In genomic region chr3:7669641-7670040, GRCh38 we compare ENCODE assay signal across 12 cellular contexts.
"Had no signal": no experiment of that assay in that cellular context is flagged by ENCODE, and none has a peak within 500 bp of the region (broad histone marks: within the 10 kb centered on the region; RNA-seq: fewer than 3 reads in every experiment).

No MANE protein-coding gene starts in this region.

- ATAC-seq: activated naive CD8-positive, alpha-beta T cell treated with anti-CD3 and anti-CD28 coated beads, Interleukin-2, amount 50 U/mL, for 24 hours; activated T-cell treated with anti-CD3 and anti-CD28 coated beads, Interleukin-2, amount 50 U/mL, for 4 hours; lower lobe of right lung had no signal

- DNase-seq: activated CD4-positive, alpha-beta T cell treated with anti-CD3 and anti-CD28 coated beads, Interleukin-2, amount 10 ng/mL, durations not matched to agents 24 days and 14 days; activated CD4-positive, CD25-positive, alpha-beta regulatory T cell; activated CD8-positive, alpha-beta memory T cell treated with anti-CD3 and anti-CD28 coated beads, Interleukin-2, amount 50 U/mL, for 4 hours; activated effector memory CD4-positive, alpha-beta T cell treated with Interleukin-2 at 50 U/mL for 16 hours; activated naive CD4-positive, alpha-beta T cell treated with anti-CD3 and anti-CD28 coated beads, Interleukin-2, amount 10 ng/mL, durations not matched to agents 7 days and 5 days; activated naive CD8-positive, alpha-beta T cell treated with anti-CD3 and anti-CD28 coated beads, Interleukin-2, amount 50 U/mL, for 24 hours; activated T-cell treated with anti-CD3 and anti-CD28 coated beads, Interleukin-2, amount 50 U/mL, for 4 hours; effector memory CD4-positive, alpha-beta T cell; lower lobe of right lung; stimulated activated naive B cell treated with anti-CD40 and anti-IgM and Interleukin-4, amounts not matched to agents 10 μg/mL and 1 μg/mL and 100 μg/mL, for 72 hours; T1000; tibial artery had no signal
